ENCODE assay signal across 24 cellular contexts in the genomic region with DNA sequence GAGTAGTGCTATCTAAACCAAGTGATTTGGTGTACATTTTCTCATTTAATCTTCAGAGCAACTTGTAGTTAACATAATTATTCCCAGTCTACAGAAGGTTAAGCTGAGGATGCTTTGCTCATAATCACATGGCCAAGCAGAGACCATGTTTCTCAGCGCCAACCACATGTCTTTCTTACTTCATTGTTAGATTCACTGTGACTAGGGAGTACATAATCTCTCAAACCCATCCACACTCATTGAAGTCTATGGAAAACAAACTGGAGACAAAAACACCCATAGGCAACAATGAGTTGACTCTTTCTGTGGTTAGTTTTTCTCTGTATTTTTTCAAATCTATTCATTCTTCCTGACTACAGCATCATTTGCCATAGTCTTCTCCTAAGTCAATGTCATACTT.
"Had no signal": no experiment of that assay in that cellular context is flagged by ENCODE, and none has a peak within 500 bp of the region (broad histone marks: within the 10 kb centered on the region; RNA-seq: fewer than 3 reads in every experiment).

No MANE protein-coding gene starts in this region.

- H3K4me3 Mint-ChIP-seq: memory B cell; mesothelial cell of epicardium; natural killer cell treated with Interleukin-12 subunit alpha and Interleukin-12 subunit beta and Interleukin-15 and Interleukin-18, amount 100 ng/mL, for 72 hours; neural progenitor cell; type B pancreatic cell had no signal

- H3K27me3 ChIP-seq: hepatocyte, neural progenitor cell, ovary, right atrium auricular region, sigmoid colon, suprapubic skin, thyroid gland had no signal

- H3K36me3 ChIP-seq: left ventricle myocardium inferior, lower lobe of right lung, neural progenitor cell, ovary, right atrium auricular region, sigmoid colon, suprapubic skin, thyroid gland had no signal

- H3K9me3 Mint-ChIP-seq: memory B cell; natural killer cell treated with Interleukin-12 subunit alpha and Interleukin-12 subunit beta and Interleukin-15 and Interleukin-18, amount 100 ng/mL, for 72 hours; neural progenitor cell; type B pancreatic cell had no signal

- H3K9ac ChIP-seq: neural progenitor cell had no signal

- H3K4me1 Mint-ChIP-seq: neural progenitor cell had no signal

- H3K4me2 ChIP-seq: hepatocyte, neural progenitor cell had no signal

- H3K4me3 ChIP-seq: dorsolateral prefrontal cortex, hepatocyte, left ventricle myocardium inferior, lower lobe of right lung, neural progenitor cell, ovary, right atrium auricular region, sigmoid colon, skin epidermis, suprapubic skin, thyroid gland had no signal

- H2AFZ ChIP-seq: hepatocyte, neural progenitor cell had no signal

- H3K9me3 ChIP-seq: left ventricle myocardium inferior, lower lobe of right lung, ovary, right atrium auricular region, sigmoid colon, suprapubic skin, thyroid gland had no signal

- H3K4me1 ChIP-seq: lower lobe of right lung, neural progenitor cell, right atrium auricular region, thyroid gland had no signal

- H3K27ac ChIP-seq: dorsolateral prefrontal cortex, hepatocyte, left ventricle myocardium inferior, lower lobe of right lung, neural progenitor cell, ovary, right atrium auricular region, sigmoid colon, skin epidermis, suprapubic skin, thyroid gland had no signal

- ATAC-seq: left cardiac atrium; lower lobe of right lung; natural killer cell treated with Interleukin-12 subunit alpha and Interleukin-12 subunit beta and Interleukin-15 and Interleukin-18, amount 100 ng/mL, for 72 hours had no signal

- DNase-seq: dorsolateral prefrontal cortex; effector CD8-positive, alpha-beta T cell; foreskin melanocyte; head of caudate nucleus; kidney; left cardiac atrium; left ventricle myocardium inferior; lower lobe of right lung; nucleus accumbens; ovary; sigmoid colon; stimulated activated CD4-positive, alpha-beta T cell treated with anti-CD3 and anti-CD28 coated beads, Interleukin-2, amount 100 ng/mL, for 24 hours; stimulated activated CD4-positive, alpha-beta T cell treated with anti-CD3 and anti-CD28 coated beads, Interleukin-4, amount 100 ng/mL, for 4 hours; stimulated activated naive CD4-positive, alpha-beta T cell; thyroid gland had no signal

- H3K27me3 Mint-ChIP-seq: memory B cell; natural killer cell treated with Interleukin-12 subunit alpha and Interleukin-12 subunit beta and Interleukin-15 and Interleukin-18, amount 100 ng/mL, for 72 hours had no signal

- H3K27ac Mint-ChIP-seq: memory B cell, mesothelial cell of epicardium, neural progenitor cell, type B pancreatic cell had no signal

- H3K36me3 Mint-ChIP-seq: memory B cell, mesothelial cell of epicardium, neural progenitor cell, type B pancreatic cell had no signal
